ENCODE assay signal across 1 cellular context in the genomic region with DNA sequence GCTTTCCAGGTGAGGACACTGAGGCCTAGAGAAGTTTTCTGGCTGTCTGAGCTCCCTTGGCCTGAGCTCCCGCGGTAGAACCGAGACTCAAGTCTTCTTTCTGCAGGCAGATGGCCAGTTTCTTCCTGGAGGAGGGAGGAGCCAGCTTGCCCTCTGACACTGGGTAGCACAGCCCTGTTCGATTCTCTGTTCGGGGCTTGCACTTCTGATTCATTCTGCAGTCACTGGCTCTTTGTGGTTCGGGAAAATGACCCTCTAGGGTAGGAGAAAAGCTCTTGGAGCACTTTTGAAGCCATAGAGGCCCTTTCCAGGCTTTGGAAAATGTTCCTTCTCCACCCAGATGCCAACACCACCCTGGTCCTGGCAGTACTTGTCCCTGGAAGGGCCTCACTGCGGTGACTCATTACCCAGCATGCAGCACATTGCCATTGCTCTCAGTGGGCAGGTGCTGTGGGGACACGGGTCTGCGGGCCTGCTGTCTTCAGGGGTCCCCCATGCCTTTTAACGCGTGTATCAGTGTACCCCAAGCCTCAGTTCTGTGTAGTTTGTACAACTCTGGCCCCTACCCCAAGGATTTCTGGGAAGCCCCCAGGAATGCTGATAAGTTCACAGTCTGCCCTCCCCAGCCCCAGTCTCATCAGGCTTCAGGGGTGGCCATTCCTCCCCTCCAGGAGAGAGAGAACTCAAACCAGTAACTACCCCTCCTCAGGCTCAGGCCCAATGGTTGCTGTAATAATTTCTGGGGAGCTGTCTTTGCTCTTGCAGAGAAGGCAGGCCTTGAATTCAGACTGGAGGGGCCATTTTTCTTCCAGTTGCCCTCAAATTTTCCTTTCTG.
TF ChIP-seq lines count a peak whose summit lies in the region.

No MANE protein-coding gene starts in this region.

TF ChIP-seq in WTC11, 78 proteins besides CTCF, POLR2A, EP300 and RAD21 (continued from another document):
- TF ChIP-seq, protein P1, sequence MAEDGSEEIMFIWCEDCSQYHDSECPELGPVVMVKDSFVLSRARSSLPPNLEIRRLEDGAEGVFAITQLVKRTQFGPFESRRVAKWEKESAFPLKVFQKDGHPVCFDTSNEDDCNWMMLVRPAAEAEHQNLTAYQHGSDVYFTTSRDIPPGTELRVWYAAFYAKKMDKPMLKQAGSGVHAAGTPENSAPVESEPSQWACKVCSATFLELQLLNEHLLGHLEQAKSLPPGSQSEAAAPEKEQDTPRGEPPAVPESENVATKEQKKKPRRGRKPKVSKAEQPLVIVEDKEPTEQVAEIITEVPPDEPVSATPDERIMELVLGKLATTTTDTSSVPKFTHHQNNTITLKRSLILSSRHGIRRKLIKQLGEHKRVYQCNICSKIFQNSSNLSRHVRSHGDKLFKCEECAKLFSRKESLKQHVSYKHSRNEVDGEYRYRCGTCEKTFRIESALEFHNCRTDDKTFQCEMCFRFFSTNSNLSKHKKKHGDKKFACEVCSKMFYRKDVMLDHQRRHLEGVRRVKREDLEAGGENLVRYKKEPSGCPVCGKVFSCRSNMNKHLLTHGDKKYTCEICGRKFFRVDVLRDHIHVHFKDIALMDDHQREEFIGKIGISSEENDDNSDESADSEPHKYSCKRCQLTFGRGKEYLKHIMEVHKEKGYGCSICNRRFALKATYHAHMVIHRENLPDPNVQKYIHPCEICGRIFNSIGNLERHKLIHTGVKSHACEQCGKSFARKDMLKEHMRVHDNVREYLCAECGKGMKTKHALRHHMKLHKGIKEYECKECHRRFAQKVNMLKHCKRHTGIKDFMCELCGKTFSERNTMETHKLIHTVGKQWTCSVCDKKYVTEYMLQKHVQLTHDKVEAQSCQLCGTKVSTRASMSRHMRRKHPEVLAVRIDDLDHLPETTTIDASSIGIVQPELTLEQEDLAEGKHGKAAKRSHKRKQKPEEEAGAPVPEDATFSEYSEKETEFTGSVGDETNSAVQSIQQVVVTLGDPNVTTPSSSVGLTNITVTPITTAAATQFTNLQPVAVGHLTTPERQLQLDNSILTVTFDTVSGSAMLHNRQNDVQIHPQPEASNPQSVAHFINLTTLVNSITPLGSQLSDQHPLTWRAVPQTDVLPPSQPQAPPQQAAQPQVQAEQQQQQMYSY (CRISPR knock-in tag; IDR thresholded peaks at IDR 0.05), result no peak
- TF ChIP-seq TEAD4 (CRISPR knock-in tag; IDR thresholded peaks at IDR 0.05) (no peak), IRF2 (CRISPR knock-in tag; IDR thresholded peaks at IDR 0.05; ENCODE audit: borderline replicate concordance, low read depth) (no peak)
